Comparison of ENCODE assay signal across 7 cellular contexts in the genomic region with DNA sequence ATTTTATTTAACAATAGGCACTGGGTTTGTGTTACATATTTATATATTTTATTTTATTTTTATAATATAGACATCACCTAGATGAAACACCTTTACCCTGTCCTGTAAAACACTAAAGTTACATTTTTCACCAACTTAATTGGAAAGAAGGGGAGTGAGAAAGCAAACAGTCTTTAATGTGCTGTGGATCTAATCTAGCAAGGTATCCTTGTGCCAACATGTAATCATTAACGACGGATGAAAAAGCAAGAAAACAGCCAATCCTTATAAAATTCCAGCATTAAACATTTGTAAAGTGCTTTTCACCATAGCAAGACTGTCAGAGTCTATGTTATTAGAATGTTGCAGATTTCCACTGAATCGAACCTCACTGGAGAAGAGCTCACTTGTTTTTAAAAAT.
"Had no signal": no experiment of that assay in that cellular context is flagged by ENCODE, and none has a peak within 500 bp of the region (broad histone marks: within the 10 kb centered on the region; RNA-seq: fewer than 3 reads in every experiment).

No MANE protein-coding gene starts in this region.

- H3K4me3 ChIP-seq: K562 had no signal

- H3K27ac ChIP-seq: HL-60, KMS-11 had no signal

- ATAC-seq: K562 had no signal

- H3K4me2 ChIP-seq: KMS-11 had no signal

- H3K9ac ChIP-seq: KMS-11 had no signal

- FAIRE-seq: HTR-8/SVneo, K562 had no signal

- DNase-seq: IMR-90, KBM-7, KG1 had no signal
